ENCODE assay signal across 8 cellular contexts in the genomic region with DNA sequence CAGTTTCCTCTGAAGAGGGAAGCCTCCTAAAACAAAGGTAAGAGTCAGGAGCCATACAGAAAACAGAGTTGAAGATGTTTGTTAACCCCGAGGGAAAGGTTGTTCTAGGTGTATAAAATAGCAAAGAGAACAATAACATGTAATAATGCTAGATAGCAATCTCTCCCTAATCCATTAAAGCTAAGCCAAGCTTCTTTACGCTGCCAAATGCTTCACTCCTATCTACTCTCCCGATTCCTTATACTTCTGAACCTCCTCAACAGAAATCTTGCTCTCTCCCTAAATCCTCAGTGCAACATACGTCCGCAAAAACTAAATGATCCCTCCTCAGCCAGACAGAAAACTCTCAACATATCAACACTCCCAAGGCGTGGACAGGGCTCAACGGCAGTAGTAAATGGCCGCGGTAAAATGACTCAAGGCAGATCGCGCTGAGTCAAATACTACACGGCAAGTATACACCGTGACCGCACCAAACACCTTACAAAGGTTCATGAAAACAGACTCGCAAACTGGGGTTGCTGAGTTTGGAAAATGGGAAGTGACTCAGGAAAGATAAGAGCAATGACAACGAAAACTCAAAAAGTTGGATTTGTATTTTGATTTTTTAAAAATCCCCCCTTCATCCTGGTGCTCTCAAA. TPM values are rescaled to one million over a fixed set of nuclear protein-coding genes. Genes with fewer than 3 reads are reported as not detected.
DNase-seq lines count a peak whose midpoint lies in the region; ATAC-seq and TF ChIP-seq lines count a peak whose summit lies in the region.

No MANE protein-coding gene starts in this region.

- H4K20me1 ChIP-seq in hepatocyte (ENCODE audit: insufficient read depth, poor library complexity, severe bottlenecking), result peaks cover 5% of the 10 kb centered on the region

- TF ChIP-seq POLR2A in sigmoid colon (IDR thresholded peaks at IDR 0.05), result no peak

- H3K4me2 ChIP-seq in hepatocyte, result peak overlapping the region; percentile 84

- in situ Hi-C loops in astrocyte of the cerebellum (cut with HindIII; ENCODE audit: low sequenced_read_pairs), result no loop called here

- DNase-seq in DMS79 treated with DMSO at 0.1 percent for 48 hours (lab: John Stamatoyannopoulos, UW), result peak; percentile 52
- peak; percentile 59 for DNase-seq in SW480 (ENCODE audit: low spot score)
- DNase-seq in astrocyte of the cerebellum (ENCODE audit: low read depth), result peak; percentile 28
- peak; percentile 81 for DNase-seq in hepatocyte (ENCODE audit: low spot score)
- peak; percentile 68 for DNase-seq in sigmoid colon
- DNase-seq in NCI-H187 treated with DMSO at 0.1 percent for 48 hours (lab: John Stamatoyannopoulos, UW), result no peak

- peak; percentile 47 for ATAC-seq in GM21528 (IDR thresholded peaks at IDR 0.05; ENCODE audit: low FRiP score, unreplicated experiment)

- no peak for TF ChIP-seq EP300 in sigmoid colon (IDR thresholded peaks at IDR 0.05)

- peaks cover 35% of the 10 kb centered on the region for H3K79me2 ChIP-seq in hepatocyte

- TF ChIP-seq CTCF in astrocyte of the cerebellum (IDR thresholded peaks at IDR 0.05; ENCODE audit: low read depth, low read length, missing control alignments) (no peak), hepatocyte (IDR thresholded peaks at IDR 0.05; ENCODE audit: poor library complexity) (no peak), sigmoid colon (IDR thresholded peaks at IDR 0.05) (no peak)

- H3K36me3 ChIP-seq in HUES6 (ENCODE audit: control insufficient read depth, insufficient read depth, low read length) (peaks cover 38% of the 10 kb centered on the region), hepatocyte (replicated peaks; ENCODE audit: insufficient read depth, low read depth) (no peaks in the 10 kb centered on the region), sigmoid colon (peaks cover 0 to 31% (median 2%) of the 10 kb centered on the region in 4 donors)

- peaks cover 31% of the 10 kb centered on the region for H3K4me1 ChIP-seq in HUES6 (ENCODE audit: control insufficient read depth, insufficient read depth, low read length)
- peaks cover 6% of the 10 kb centered on the region for H3K4me1 ChIP-seq in hepatocyte (ENCODE audit: insufficient read depth)
- H3K4me1 ChIP-seq in sigmoid colon, result peaks cover 0 to 31% (median 19%) of the 10 kb centered on the region in 4 donors

- H2AFZ ChIP-seq in hepatocyte, result peak overlapping the region; percentile 44

- H3K27me3 ChIP-seq in HUES6 (ENCODE audit: control insufficient read depth, insufficient read depth, low read length) (no peaks in the 10 kb centered on the region), hepatocyte (no peaks in the 10 kb centered on the region), sigmoid colon (no peaks in the 10 kb centered on the region)

- H3K9me2 ChIP-seq in hepatocyte (replicated peaks; ENCODE audit: insufficient read depth), result no peaks in the 10 kb centered on the region

- H3K4me3 ChIP-seq in HUES6 (ENCODE audit: low read depth, low read length) (peak overlapping the region; percentile 79), astrocyte of the cerebellum (ENCODE audit: low read depth, low read length) (peak overlapping the region; percentile 65), hepatocyte (peak overlapping the region; percentile 61), sigmoid colon (peak overlapping the region; percentile 62 to 89 (median 76))

- WGBS in hepatocyte (ENCODE audit: low lambda C conversion rate, missing lambda C conversion rate), result under 1% methylated on average over 16 of the region's 16 CpGs
- 0 to 1% methylated on average over 16 of the region's 16 CpGs for WGBS in sigmoid colon, 2 donors

- intact Hi-C loops in sigmoid colon (cut with DNase I), result loop anchor here (5.0 to 10.0 kb wide), 3 partner anchors 380 to 1743 kb away; a partner anchor contains a TSS

- H3K9ac ChIP-seq in HUES6 (ENCODE audit: low read length), result peak overlapping the region; percentile 72

- H3K27ac ChIP-seq in HUES6 (ENCODE audit: low read depth, low read length) (peak overlapping the region; percentile 66), hepatocyte (peak overlapping the region; percentile 95), sigmoid colon (peak overlapping the region; percentile 92 to 96 (median 94))

- no peaks in the 10 kb centered on the region for H3K9me3 ChIP-seq in HUES6 (ENCODE audit: control insufficient read depth, insufficient read depth, low read depth, low read length)
- H3K9me3 ChIP-seq in hepatocyte (ENCODE audit: low read depth), result no peaks in the 10 kb centered on the region
- H3K9me3 ChIP-seq in sigmoid colon, result no peaks in the 10 kb centered on the region

RNA-seq across cellular contexts. Expression of a gene that starts 0.7 kb away (rescaled TPM):
- total RNA-seq in hepatocyte (89.2 and 105 TPM in 2 replicates), sigmoid colon (100 to 1,000 TPM; 193 to 301 (median 240) TPM)
- polyA plus RNA-seq in hepatocyte (70.1 and 84.8 TPM in 2 replicates), sigmoid colon (10 to 100 TPM; 17.1 to 38.0 (median 34.8) TPM)

RNA-seq across cellular contexts. Expression of a gene that starts 9.8 kb away (rescaled TPM):
- not detected in 2 replicates for total RNA-seq in hepatocyte
- not detected in 2 replicates for polyA plus RNA-seq in hepatocyte
- under 1 TPM in 1 of 4 donors, not detected in 3; 0.66 TPM for total RNA-seq in sigmoid colon
- 1 to 10 TPM in 2 of 3 donors, under 1 TPM in 1; 0.92 to 3.5 (median 3.0) TPM for polyA plus RNA-seq in sigmoid colon

RNA-seq across cellular contexts. Expression of a gene that starts 24.5 kb away (rescaled TPM):
- total RNA-seq in hepatocyte (not detected in 2 replicates), sigmoid colon (not detected)
- polyA plus RNA-seq in hepatocyte (not detected in 2 replicates), sigmoid colon (not detected)

RNA-seq across cellular contexts. Expression of a gene that starts 59.0 kb away (rescaled TPM):
- total RNA-seq in hepatocyte, result not detected in 2 replicates
- polyA plus RNA-seq in hepatocyte, result not detected in 2 replicates
- total RNA-seq in sigmoid colon, result not detected
- polyA plus RNA-seq in sigmoid colon, result not detected
